Comparison of ENCODE assay signal across 9 cellular contexts in genomic region chr17:27756467-27757371, GRCh38. TPM values are rescaled to one million over a fixed set of nuclear protein-coding genes. Genes with fewer than 3 reads are reported as not detected.
DNase-seq lines count a peak whose midpoint lies in the region; ATAC-seq lines count a peak whose summit lies in the region.
"Had no signal": no experiment of that assay in that cellular context is flagged by ENCODE, and none has a peak within 500 bp of the region (broad histone marks: within the 10 kb centered on the region; RNA-seq: fewer than 3 reads in every experiment).

No MANE protein-coding gene starts in this region.

- no peak for ATAC-seq in CD4-positive, CD25-positive, alpha-beta regulatory T cell (ENCODE audit: low read depth in 2 of 2)
- no peak for ATAC-seq in HG03457 (IDR thresholded peaks at IDR 0.05; ENCODE audit: unreplicated experiment)

- H3K27ac Mint-ChIP-seq in CD4-positive, CD25-positive, alpha-beta regulatory T cell = no peak overlapping the region

- no peaks in the 10 kb centered on the region for H3K9me3 ChIP-seq in CD4-positive, CD25-positive, alpha-beta regulatory T cell (ENCODE audit: control insufficient read depth in 2 of 2, low read length in 2 of 2)
- H3K9me3 ChIP-seq: SJSA1 had no signal

- peak; percentile 7 to 63 (median 30) for DNase-seq in CD4-positive, CD25-positive, alpha-beta regulatory T cell
- DNase-seq in H7 (peak; percentile 69), SKM-1 treated with dmso at 0.1 percent for 144 hours (lab: John Stamatoyannopoulos, UW; ENCODE audit: unreplicated experiment) (peak; percentile 23), astrocyte of the hippocampus (ENCODE audit: low read depth, low spot score) (peak; percentile 64), kidney glomerular epithelial cell (lab: John Stamatoyannopoulos, UW) (peak; percentile 50), NCI-H2171 treated with DMSO at 0.1 percent for 48 hours (lab: John Stamatoyannopoulos, UW) (no peak)
- peak; percentile 12 to 48 for DNase-seq in stimulated activated CD4-positive, alpha-beta T cell treated with anti-CD3 and anti-CD28 coated beads, Interleukin-4, amount 100 ng/mL, for 4 hours

- no peaks in the 10 kb centered on the region for H3K27me3 ChIP-seq in CD4-positive, CD25-positive, alpha-beta regulatory T cell (ENCODE audit: control insufficient read depth, insufficient read depth, low read length)
- H3K27me3 ChIP-seq in H7 (ENCODE audit: control insufficient read depth, insufficient read depth, low read length) = no peaks in the 10 kb centered on the region
- H3K27me3 ChIP-seq: SJSA1 had no signal

- H3K4me3 Mint-ChIP-seq in CD4-positive, CD25-positive, alpha-beta regulatory T cell = no peak overlapping the region

- no peaks in the 10 kb centered on the region for H3K36me3 Mint-ChIP-seq in CD4-positive, CD25-positive, alpha-beta regulatory T cell

- H3K4me1 Mint-ChIP-seq in CD4-positive, CD25-positive, alpha-beta regulatory T cell = no peaks in the 10 kb centered on the region

- H3K9me3 Mint-ChIP-seq in CD4-positive, CD25-positive, alpha-beta regulatory T cell = no peaks in the 10 kb centered on the region

- no peaks in the 10 kb centered on the region for H3K4me1 ChIP-seq in CD4-positive, CD25-positive, alpha-beta regulatory T cell (ENCODE audit: control insufficient read depth, insufficient read depth, low read length, poor library complexity, severe bottlenecking)
- H3K4me1 ChIP-seq: SJSA1 had no signal

- no peak overlapping the region for H3K27ac ChIP-seq in CD4-positive, CD25-positive, alpha-beta regulatory T cell (ENCODE audit: insufficient read depth, low read length, poor library complexity, severe bottlenecking)
- H3K27ac ChIP-seq: SJSA1 had no signal

- no peak overlapping the region for H3K4me3 ChIP-seq in CD4-positive, CD25-positive, alpha-beta regulatory T cell (ENCODE audit: low read depth, low read length)
- H3K4me3 ChIP-seq in H7 (ENCODE audit: insufficient read depth, low read depth, low read length) = no peak overlapping the region
- H3K4me3 ChIP-seq: SJSA1 had no signal

- H3K36me3 ChIP-seq in CD4-positive, CD25-positive, alpha-beta regulatory T cell (ENCODE audit: control insufficient read depth, insufficient read depth, low read length) = no peaks in the 10 kb centered on the region
- no peaks in the 10 kb centered on the region for H3K36me3 ChIP-seq in H7 (replicated peaks; ENCODE audit: control insufficient read depth, insufficient read depth, low read length)
- H3K36me3 ChIP-seq: SJSA1 had no signal

- peaks cover 14% of the 10 kb centered on the region for H3K27me3 Mint-ChIP-seq in CD4-positive, CD25-positive, alpha-beta regulatory T cell

RNA-seq across cellular contexts. Expression of gene NOS2, which starts 43.6 kb away (rescaled TPM):
- 0.15 TPM for total RNA-seq in CD4-positive, CD25-positive, alpha-beta regulatory T cell
- polyA plus RNA-seq in CD4-positive, CD25-positive, alpha-beta regulatory T cell = not detected
- total RNA-seq in H7 (2014; rRNA removed; shearing (Covaris generic)) = 1.6 and 2.1 TPM in 2 replicates
- total RNA-seq: SJSA1 had no signal
